ENCODE assay signal across 12 cellular contexts in genomic region chr14:91375748-91376452, GRCh38. TPM values are rescaled to one million over a fixed set of nuclear protein-coding genes. Genes with fewer than 3 reads are reported as not detected.
DNase-seq lines count a peak whose midpoint lies in the region; ATAC-seq and TF ChIP-seq lines count a peak whose summit lies in the region.
"Had no signal": no experiment of that assay in that cellular context is flagged by ENCODE, and none has a peak within 500 bp of the region (broad histone marks: within the 10 kb centered on the region; RNA-seq: fewer than 3 reads in every experiment).

No MANE protein-coding gene starts in this region.

- CTCF ChIA-PET in WTC11 (lab: Charles Lee), result interaction anchor here (0.6 to 4.5 kb wide), 5 partner anchors 10 to 52 kb away, joined by 3 to 30 read pairs (median 5); no protein-coding TSS in a partner anchor

- DNase-seq in CD14-positive monocyte (ENCODE audit: low spot score), result no peak
- peak; percentile 32 for DNase-seq in DMS53 treated with DMSO at 0.1 percent for 48 hours (lab: John Stamatoyannopoulos, UW; ENCODE audit: unreplicated experiment)
- no peak for DNase-seq in WTC11 (ENCODE audit: low spot score)
- no peak for DNase-seq in immature natural killer cell
- no peak for DNase-seq in NK-92 treated with Interleukin-12 subunit alpha and Interleukin-12 subunit beta, amount 100 ng/mL, for 24 hours (lab: John Stamatoyannopoulos, UW)
- DNase-seq in NCI-H748 (lab: John Stamatoyannopoulos, UW; ENCODE audit: unreplicated experiment), result no peak
- DNase-seq in effector CD4-positive, alpha-beta T cell, result no peak
- DNase-seq: brain microvascular endothelial cell, left cardiac atrium, small intestine, tibial artery had no signal

- H3K4me1 Mint-ChIP-seq in CD14-positive monocyte (peaks cover 99% of the 10 kb centered on the region), WTC11 (peaks cover 87% of the 10 kb centered on the region), immature natural killer cell (peaks cover 99 to 100% of the 10 kb centered on the region in 2 donors)

- POLR2A ChIA-PET in WTC11 (lab: Charles Lee), result no interaction called here

- peaks cover 0 to 2% (median 0%) of the 10 kb centered on the region in 3 donors for H3K27me3 Mint-ChIP-seq in CD14-positive monocyte (ENCODE audit: low read depth in 3 of 3)
- no peaks in the 10 kb centered on the region for H3K27me3 Mint-ChIP-seq in WTC11 (ENCODE audit: low read depth)
- peaks cover 2 to 22% (median 15%) of the 10 kb centered on the region in 3 donors for H3K27me3 Mint-ChIP-seq in immature natural killer cell (ENCODE audit: low read depth in 3 of 3)

- ATAC-seq in WTC11, result no peak
- no peak for ATAC-seq in HG03045 (IDR thresholded peaks at IDR 0.05; ENCODE audit: unreplicated experiment)
- ATAC-seq: left cardiac atrium had no signal

- no peak for TF ChIP-seq CTCF in CD14-positive monocyte (IDR thresholded peaks at IDR 0.05)
- TF ChIP-seq CTCF in WTC11 (IDR thresholded peaks at IDR 0.05), result no peak

- H3K4me3 Mint-ChIP-seq in CD14-positive monocyte, result no peak overlapping the region
- H3K4me3 Mint-ChIP-seq in WTC11, result no peak overlapping the region
- peak overlapping the region; percentile 72 to 92 (median 84) for H3K4me3 Mint-ChIP-seq in immature natural killer cell

- no peaks in the 10 kb centered on the region for H3K9me3 Mint-ChIP-seq in CD14-positive monocyte
- H3K9me3 Mint-ChIP-seq in WTC11, result no peaks in the 10 kb centered on the region
- H3K9me3 Mint-ChIP-seq in immature natural killer cell, result no peaks in the 10 kb centered on the region

- peak overlapping the region in 4 of 7 donors; percentile 77 to 97 (median 87) for H3K27ac Mint-ChIP-seq in CD14-positive monocyte
- peak overlapping the region; percentile 88 for H3K27ac Mint-ChIP-seq in WTC11
- peak overlapping the region; percentile 97 to 99 (median 98) for H3K27ac Mint-ChIP-seq in immature natural killer cell

- H3K36me3 Mint-ChIP-seq in CD14-positive monocyte (peaks cover 40 to 65% of the 10 kb centered on the region in 2 donors), WTC11 (no peaks in the 10 kb centered on the region), immature natural killer cell (peaks cover 0 to 4% (median 0%) of the 10 kb centered on the region in 3 donors)

- intact Hi-C loops in CD14-positive monocyte (cut with micrococcal nuclease), result no loop called here

TF ChIP-seq in WTC11, 78 proteins besides CTCF, POLR2A, EP300 and RAD21:
- TF ChIP-seq E2F1 (CRISPR knock-in tag; IDR thresholded peaks at IDR 0.05) (no peak), MAX (CRISPR knock-in tag; IDR thresholded peaks at IDR 0.05) (no peak), JUN (CRISPR knock-in tag; IDR thresholded peaks at IDR 0.05) (no peak), TEAD1 (CRISPR knock-in tag; IDR thresholded peaks at IDR 0.05) (no peak), TCF7 (CRISPR knock-in tag; IDR thresholded peaks at IDR 0.05; ENCODE audit: low read depth) (no peak), ESRRA (CRISPR knock-in tag; IDR thresholded peaks at IDR 0.05; ENCODE audit: borderline replicate concordance) (no peak), CBFB (CRISPR knock-in tag; IDR thresholded peaks at IDR 0.05; ENCODE audit: low read depth) (no peak), FOXK1 (CRISPR knock-in tag; IDR thresholded peaks at IDR 0.05) (no peak), CREB1 (CRISPR knock-in tag; IDR thresholded peaks at IDR 0.05) (no peak), IRF2 (CRISPR knock-in tag; IDR thresholded peaks at IDR 0.05; ENCODE audit: borderline replicate concordance, low read depth) (no peak)
- TF ChIP-seq, protein P1, sequence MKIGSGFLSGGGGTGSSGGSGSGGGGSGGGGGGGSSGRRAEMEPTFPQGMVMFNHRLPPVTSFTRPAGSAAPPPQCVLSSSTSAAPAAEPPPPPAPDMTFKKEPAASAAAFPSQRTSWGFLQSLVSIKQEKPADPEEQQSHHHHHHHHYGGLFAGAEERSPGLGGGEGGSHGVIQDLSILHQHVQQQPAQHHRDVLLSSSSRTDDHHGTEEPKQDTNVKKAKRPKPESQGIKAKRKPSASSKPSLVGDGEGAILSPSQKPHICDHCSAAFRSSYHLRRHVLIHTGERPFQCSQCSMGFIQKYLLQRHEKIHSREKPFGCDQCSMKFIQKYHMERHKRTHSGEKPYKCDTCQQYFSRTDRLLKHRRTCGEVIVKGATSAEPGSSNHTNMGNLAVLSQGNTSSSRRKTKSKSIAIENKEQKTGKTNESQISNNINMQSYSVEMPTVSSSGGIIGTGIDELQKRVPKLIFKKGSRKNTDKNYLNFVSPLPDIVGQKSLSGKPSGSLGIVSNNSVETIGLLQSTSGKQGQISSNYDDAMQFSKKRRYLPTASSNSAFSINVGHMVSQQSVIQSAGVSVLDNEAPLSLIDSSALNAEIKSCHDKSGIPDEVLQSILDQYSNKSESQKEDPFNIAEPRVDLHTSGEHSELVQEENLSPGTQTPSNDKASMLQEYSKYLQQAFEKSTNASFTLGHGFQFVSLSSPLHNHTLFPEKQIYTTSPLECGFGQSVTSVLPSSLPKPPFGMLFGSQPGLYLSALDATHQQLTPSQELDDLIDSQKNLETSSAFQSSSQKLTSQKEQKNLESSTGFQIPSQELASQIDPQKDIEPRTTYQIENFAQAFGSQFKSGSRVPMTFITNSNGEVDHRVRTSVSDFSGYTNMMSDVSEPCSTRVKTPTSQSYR (CRISPR knock-in tag; IDR thresholded peaks at IDR 0.05), result no peak
- TF ChIP-seq, protein P2, sequence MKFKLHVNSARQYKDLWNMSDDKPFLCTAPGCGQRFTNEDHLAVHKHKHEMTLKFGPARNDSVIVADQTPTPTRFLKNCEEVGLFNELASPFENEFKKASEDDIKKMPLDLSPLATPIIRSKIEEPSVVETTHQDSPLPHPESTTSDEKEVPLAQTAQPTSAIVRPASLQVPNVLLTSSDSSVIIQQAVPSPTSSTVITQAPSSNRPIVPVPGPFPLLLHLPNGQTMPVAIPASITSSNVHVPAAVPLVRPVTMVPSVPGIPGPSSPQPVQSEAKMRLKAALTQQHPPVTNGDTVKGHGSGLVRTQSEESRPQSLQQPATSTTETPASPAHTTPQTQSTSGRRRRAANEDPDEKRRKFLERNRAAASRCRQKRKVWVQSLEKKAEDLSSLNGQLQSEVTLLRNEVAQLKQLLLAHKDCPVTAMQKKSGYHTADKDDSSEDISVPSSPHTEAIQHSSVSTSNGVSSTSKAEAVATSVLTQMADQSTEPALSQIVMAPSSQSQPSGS (CRISPR knock-in tag; IDR thresholded peaks at IDR 0.05; ENCODE audit: borderline replicate concordance, low read depth), result no peak

RNA-seq across cellular contexts. Expression of gene CCDC88C, which starts 41.7 kb away (rescaled TPM):
- polyA plus RNA-seq in CD14-positive monocyte, result 10 to 100 TPM; 11.6 to 12.3 TPM
- total RNA-seq in WTC11 (2021), result 46.4 to 64.8 TPM (median 46.6 TPM) in 3 replicates
- polyA plus RNA-seq in immature natural killer cell, result 10 to 100 TPM; 19.5 to 58.2 (median 21.2) TPM

Comparison
In these comparisons a context has a peak if more than half of its experiments do, and no peak if none do; other contexts are left out.
1. H3K4me3 Mint-ChIP-seq: peak in immature natural killer cell (5 of 5); none in CD14-positive monocyte (0 of 2) and WTC11 (single experiment).
2. Peak in every context shown above with its lines, with median percentiles within 50 percentile points of each other: H3K27ac Mint-ChIP-seq.